In genomic region chr1:154999651-155000474, GRCh38 we compare ENCODE assay signal across 8 cellular contexts. TPM values are rescaled to one million over a fixed set of nuclear protein-coding genes. Genes with fewer than 3 reads are reported as not detected.
A peak's percentile ranks its signal among the peaks of the same experiment; 100 is the strongest.
DNase-seq lines count a peak whose midpoint lies in the region; ATAC-seq and TF ChIP-seq lines count a peak whose summit lies in the region.

No MANE protein-coding gene starts in this region.

- peaks cover 2% of the 10 kb centered on the region for H3K27me3 Mint-ChIP-seq in activated naive CD8-positive, alpha-beta T cell

- no peaks in the 10 kb centered on the region for H3K9me3 ChIP-seq in smooth muscle cell (replicated peaks; ENCODE audit: low read depth)

- peaks cover 2% of the 10 kb centered on the region for H3K36me3 Mint-ChIP-seq in activated naive CD8-positive, alpha-beta T cell

- H3K4me3 ChIP-seq in iPS-11a (ENCODE audit: low read depth, low read length) (peak overlapping the region; percentile 58), smooth muscle cell (peak overlapping the region; percentile 73)

- 1% methylated on average over 35 of the region's 41 CpGs for WGBS in smooth muscle cell (ENCODE audit: low lambda C conversion rate)

- peak; percentile 6 for TF ChIP-seq CTCF in smooth muscle cell (IDR thresholded peaks at IDR 0.05; ENCODE audit: borderline replicate concordance, insufficient read depth, poor library complexity, severe bottlenecking)

- H3K9ac ChIP-seq in smooth muscle cell (ENCODE audit: low read depth), result peak overlapping the region; percentile 84

- peaks cover 16% of the 10 kb centered on the region for H3K4me1 ChIP-seq in smooth muscle cell (ENCODE audit: low read depth)

- H2AFZ ChIP-seq in smooth muscle cell (ENCODE audit: low read depth), result no peak overlapping the region

- H3K27ac ChIP-seq in smooth muscle cell (ENCODE audit: low read depth), result peak overlapping the region; percentile 95

- H3K4me3 Mint-ChIP-seq in activated naive CD8-positive, alpha-beta T cell, result peak overlapping the region; percentile 90

- peaks cover 40% of the 10 kb centered on the region for H3K4me1 Mint-ChIP-seq in activated naive CD8-positive, alpha-beta T cell (ENCODE audit: low read depth)

- no peaks in the 10 kb centered on the region for H3K27me3 ChIP-seq in smooth muscle cell (ENCODE audit: low read depth)

- no peaks in the 10 kb centered on the region for H4K20me1 ChIP-seq in smooth muscle cell (ENCODE audit: low read depth)

- ATAC-seq in GM18520 (IDR thresholded peaks at IDR 0.05; ENCODE audit: unreplicated experiment) (no peak), HG02938 (IDR thresholded peaks at IDR 0.05; ENCODE audit: unreplicated experiment) (no peak)

- no peaks in the 10 kb centered on the region for H3K9me3 Mint-ChIP-seq in activated naive CD8-positive, alpha-beta T cell (ENCODE audit: low read depth)

- peaks cover 10% of the 10 kb centered on the region for H3F3A ChIP-seq in smooth muscle cell (ENCODE audit: low read depth)

- peaks cover 23% of the 10 kb centered on the region for H3K79me2 ChIP-seq in smooth muscle cell (ENCODE audit: low read depth)

- peak overlapping the region; percentile 91 for H3K27ac Mint-ChIP-seq in activated naive CD8-positive, alpha-beta T cell

- no peaks in the 10 kb centered on the region for H3K36me3 ChIP-seq in smooth muscle cell (ENCODE audit: low read depth)

- DNase-seq in NCI-H1694 treated with DMSO at 0.1 percent for 48 hours (lab: John Stamatoyannopoulos, UW), result peak; percentile 57
- no peak for DNase-seq in NCI-H1694 (lab: John Stamatoyannopoulos, UW)
- DNase-seq in NCI-H345 (lab: John Stamatoyannopoulos, UW), result peak; percentile 75
- DNase-seq in smooth muscle cell (lab: John Stamatoyannopoulos, UW; ENCODE audit: unreplicated experiment), result peak; percentile 49

- peak overlapping the region; percentile 86 for H3K4me2 ChIP-seq in smooth muscle cell

RNA-seq across cellular contexts. Expression of gene ZBTB7B, which starts 2.7 kb away (rescaled TPM):
- 15.3 and 15.5 TPM in 2 replicates for total RNA-seq in smooth muscle cell
- 7.5 and 10.0 TPM in 2 replicates for polyA plus RNA-seq in smooth muscle cell

RNA-seq across cellular contexts. Expression of gene LENEP, which starts 6.5 kb away (rescaled TPM):
- not detected in 2 replicates for total RNA-seq in smooth muscle cell
- polyA plus RNA-seq in smooth muscle cell, result not detected in 2 replicates

RNA-seq across cellular contexts. Expression of gene FLAD1, which starts 16.7 kb away (rescaled TPM):
- 30.7 and 31.1 TPM in 2 replicates for total RNA-seq in smooth muscle cell
- polyA plus RNA-seq in smooth muscle cell, result 51.4 and 52.1 TPM in 2 replicates

RNA-seq across cellular contexts. Expression of gene CKS1B, which starts 25.4 kb away (rescaled TPM):
- 41.6 and 46.3 TPM in 2 replicates for total RNA-seq in smooth muscle cell
- 115 and 116 TPM in 2 replicates for polyA plus RNA-seq in smooth muscle cell

RNA-seq across cellular contexts. Expression of gene SHC1, which starts 29.3 kb away (rescaled TPM):
- total RNA-seq in smooth muscle cell, result 207 and 216 TPM in 2 replicates
- 214 and 249 TPM in 2 replicates for polyA plus RNA-seq in smooth muscle cell
